ENCODE assay signal across 38 cellular contexts in the genomic region with DNA sequence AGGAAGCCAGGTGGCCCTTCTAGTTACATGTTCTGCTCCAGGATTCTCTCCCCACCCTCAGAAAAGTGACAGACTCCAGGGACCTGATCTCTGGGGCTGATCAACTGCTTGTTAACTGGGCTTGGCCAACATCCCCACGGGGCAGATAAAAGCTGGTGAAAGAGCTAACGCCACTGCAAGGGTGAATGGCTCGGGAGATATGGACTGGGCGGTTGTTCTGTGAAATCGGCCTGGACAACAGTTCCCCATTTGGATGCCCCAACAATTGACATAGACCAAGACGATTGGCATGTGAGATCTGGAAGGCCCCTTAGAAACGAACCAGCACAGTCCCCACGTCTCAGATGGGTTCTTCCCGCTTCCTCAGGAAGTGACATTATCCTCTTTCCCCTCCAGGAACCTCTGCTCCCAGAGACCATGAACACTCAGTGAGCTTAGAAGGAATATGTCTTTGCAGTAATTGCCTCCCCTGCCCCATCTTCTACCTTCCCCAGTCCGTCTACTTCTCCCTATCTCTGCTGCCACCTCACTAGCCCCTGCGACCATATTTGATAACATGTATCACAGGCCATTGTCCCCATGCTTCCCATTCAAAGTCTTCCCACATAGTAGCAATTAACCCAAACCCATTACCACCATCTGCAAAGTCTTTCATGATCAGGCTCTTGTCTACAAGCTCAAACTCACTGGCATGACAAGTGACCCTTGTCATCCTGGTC. TPM values are rescaled to one million over a fixed set of nuclear protein-coding genes. Genes with fewer than 3 reads are reported as not detected.
"Had no signal": no experiment of that assay in that cellular context is flagged by ENCODE, and none has a peak within 500 bp of the region (broad histone marks: within the 10 kb centered on the region; RNA-seq: fewer than 3 reads in every experiment).

No MANE protein-coding gene starts in this region.

- ATAC-seq: heart right ventricle; left cardiac atrium; left lung; naive thymus-derived CD4-positive, alpha-beta T cell; sciatic nerve had no signal

- H3K36me3 Mint-ChIP-seq: naive thymus-derived CD4-positive, alpha-beta T cell; neural progenitor cell had no signal

- H3K4me3 ChIP-seq: esophagus squamous epithelium, heart right ventricle, left lung, neural progenitor cell, smooth muscle cell, stomach, thyroid gland, vagina had no signal

- H3K4me1 Mint-ChIP-seq: endodermal cell; naive thymus-derived CD4-positive, alpha-beta T cell; nephron; neural progenitor cell had no signal

- H3K27me3 Mint-ChIP-seq: dendritic cell treated with granulocyte-macrophage colony-stimulating factor and Interleukin-4, amounts not matched to agents 40 ng/mL and 50 ng/mL, for 4 days; naive thymus-derived CD4-positive, alpha-beta T cell had no signal

- H3K4me1 ChIP-seq: esophagus squamous epithelium, heart right ventricle, left lung, neural progenitor cell, parathyroid adenoma, stomach, thyroid gland, vagina had no signal

- H3K27ac ChIP-seq: esophagus squamous epithelium, heart right ventricle, left lung, neural progenitor cell, parathyroid adenoma, stomach, thyroid gland, vagina had no signal

- DNase-seq: effector CD8-positive, alpha-beta T cell; endodermal cell; esophagus squamous epithelium; foreskin melanocyte; glutamatergic neuron; heart right ventricle; hippocampal formation; left cardiac atrium; left lung; mesenchymal stem cell; midbrain; naive thymus-derived CD4-positive, alpha-beta T cell; stimulated activated CD4-positive, alpha-beta T cell treated with anti-CD3 and anti-CD28 coated beads, Interleukin-12 subunit alpha, Interleukin-12 subunit beta, amount 100 ng/mL, for 4 hours; stimulated activated CD4-positive, alpha-beta T cell treated with anti-CD3 and anti-CD28 coated beads, Interleukin-1b, Interleukin-23, amount 100 ng/mL, for 48 hours; stimulated activated CD4-positive, alpha-beta T cell treated with anti-CD3 and anti-CD28 coated beads, Interleukin-4, amount 100 ng/mL, for 1 hour; stimulated activated CD8-positive, alpha-beta memory T cell treated with anti-CD3 and anti-CD28 coated beads, Interleukin-4, amount 100 ng/mL, for 48 hours; stimulated activated naive CD4-positive, alpha-beta T cell treated with Interleukin-2 at 50 U/mL for 16 hours; stomach; thyroid gland; trophoblast cell had no signal

- H3K27me3 ChIP-seq: esophagus squamous epithelium, heart right ventricle, left lung, stomach, thyroid gland, vagina had no signal

- H3K4me3 Mint-ChIP-seq: dendritic cell treated with granulocyte-macrophage colony-stimulating factor and Interleukin-4, amounts not matched to agents 40 ng/mL and 50 ng/mL, for 4 days; endodermal cell; naive thymus-derived CD4-positive, alpha-beta T cell; nephron; neural progenitor cell had no signal

- H3K9me3 Mint-ChIP-seq: dendritic cell treated with granulocyte-macrophage colony-stimulating factor and Interleukin-4, amounts not matched to agents 40 ng/mL and 50 ng/mL, for 4 days; endodermal cell; naive thymus-derived CD4-positive, alpha-beta T cell; nephron; neural progenitor cell had no signal

- H3K27ac Mint-ChIP-seq: dendritic cell treated with granulocyte-macrophage colony-stimulating factor and Interleukin-4, amounts not matched to agents 40 ng/mL and 50 ng/mL, for 4 days; endodermal cell; naive thymus-derived CD4-positive, alpha-beta T cell; nephron; neural progenitor cell; progenitor cell of endocrine pancreas had no signal

- H3K9me3 ChIP-seq: esophagus squamous epithelium, heart right ventricle, left lung, stomach, thyroid gland, vagina had no signal

RNA-seq across cellular contexts. Expression of gene PRG2, which starts 5.6 kb away (rescaled TPM):
- total RNA-seq: epithelial cell of proximal tubule, esophagus squamous epithelium, left cardiac atrium, lung microvascular endothelial cell, osteoblast, progenitor cell of endocrine pancreas, sciatic nerve, smooth muscle cell, temporal lobe, vagina had no signal
- polyA plus RNA-seq: heart right ventricle; naive thymus-derived CD4-positive, alpha-beta T cell; smooth muscle cell had no signal

RNA-seq across cellular contexts. Expression of gene PRG3, which starts 15.1 kb away (rescaled TPM):
- total RNA-seq: endodermal cell; endothelial cell of umbilical vein; epithelial cell of proximal tubule; esophagus squamous epithelium; heart right ventricle; kidney epithelial cell; left cardiac atrium; left lung; lower leg skin; lung microvascular endothelial cell; mucosa of gallbladder; naive thymus-derived CD4-positive, alpha-beta T cell; osteoblast; progenitor cell of endocrine pancreas; sciatic nerve; smooth muscle cell; stomach; subcutaneous adipose tissue; temporal lobe; thyroid gland; ureter; vagina had no signal
- polyA plus RNA-seq: endothelial cell of umbilical vein; heart right ventricle; naive thymus-derived CD4-positive, alpha-beta T cell; smooth muscle cell; stomach had no signal

RNA-seq across cellular contexts. Expression of gene P2RX3, which starts 57.9 kb away (rescaled TPM):
- total RNA-seq: endodermal cell; endothelial cell of umbilical vein; epithelial cell of proximal tubule; esophagus squamous epithelium; kidney epithelial cell; left lung; lower leg skin; lung microvascular endothelial cell; naive thymus-derived CD4-positive, alpha-beta T cell; osteoblast; progenitor cell of endocrine pancreas; sciatic nerve; smooth muscle cell; temporal lobe; thyroid gland; vagina had no signal
- polyA plus RNA-seq: endothelial cell of umbilical vein; naive thymus-derived CD4-positive, alpha-beta T cell; stomach had no signal
